19 cellular contexts compared by ENCODE assay signal in genomic region chr2:235695602-235695895, GRCh38.
DNase-seq lines count a peak whose midpoint lies in the region; ATAC-seq, FAIRE-seq and TF ChIP-seq lines count a peak whose summit lies in the region.
"Had no signal": no experiment of that assay in that cellular context is flagged by ENCODE, and none has a peak within 500 bp of the region (broad histone marks: within the 10 kb centered on the region; RNA-seq: fewer than 3 reads in every experiment).

No MANE protein-coding gene starts in this region.

- DNase-seq in natural killer cell treated with Interleukin-12 subunit alpha and Interleukin-12 subunit beta and Interleukin-15 and Interleukin-18, amount 100 ng/mL, for 72 hours (ENCODE audit: low spot score): peak; percentile 37
- no peak for DNase-seq in natural killer cell
- DNase-seq in kidney: peak; percentile 45
- DNase-seq in osteocyte (ENCODE audit: extremely low spot score, unreplicated experiment): no peak
- no peak for DNase-seq in activated T-helper 2 cell treated with anti-CD3 and anti-CD28 coated beads, Interferon-gamma antibody, Interleukin-2, Interleukin-4, amounts not matched to agents 10 μg/mL and 5 μg/mL and 100 μg/mL, durations not matched to agents 14 hours and 24 hours and 36 hours (ENCODE audit: low spot score)
- DNase-seq in smooth muscle cell (lab: John Stamatoyannopoulos, UW; ENCODE audit: unreplicated experiment): no peak
- DNase-seq in germinal center (ENCODE audit: low spot score): no peak
- DNase-seq: CD8-positive, alpha-beta T cell; GM23248; MM.1S; NCI-H1092 treated with DMSO at 0.1 percent for 48 hours; NCI-H2107; NCI-H774; OCI-M1; SHP77 had no signal

- no peak overlapping the region for H3K4me2 ChIP-seq in smooth muscle cell

- H3F3A ChIP-seq in smooth muscle cell (ENCODE audit: low read depth): no peaks in the 10 kb centered on the region

- H3K27ac ChIP-seq in kidney (ENCODE audit: low read depth in 2 of 2, low read length in 2 of 2) (no peak overlapping the region), smooth muscle cell (ENCODE audit: low read depth) (no peak overlapping the region)
- H3K27ac ChIP-seq: GM23248 had no signal

- intact Hi-C loops in natural killer cell (cut with micrococcal nuclease) (no loop called here), kidney (cut with DNase I) (no loop called here)
- intact Hi-C loops in activated T-helper 2 cell treated with anti-CD3 and anti-CD28 coated beads, Interferon-gamma antibody, Interleukin-2, Interleukin-4, amounts not matched to agents 10 μg/mL and 5 μg/mL and 100 μg/mL, durations not matched to agents 14 hours and 24 hours and 36 hours (cut with micrococcal nuclease): no loop called here

- FAIRE-seq in kidney (lab: Jason Lieb, UNC): no peak
- FAIRE-seq: A204.1, GM12891 had no signal

- H3K9ac ChIP-seq in kidney (ENCODE audit: low read length in 2 of 2): no peak overlapping the region
- no peak overlapping the region for H3K9ac ChIP-seq in smooth muscle cell (ENCODE audit: low read depth)
- H3K9ac ChIP-seq: GM23248 had no signal

- no peaks in the 10 kb centered on the region for H3K27me3 Mint-ChIP-seq in natural killer cell treated with Interleukin-12 subunit alpha and Interleukin-12 subunit beta and Interleukin-15 and Interleukin-18, amount 100 ng/mL, for 72 hours
- H3K27me3 Mint-ChIP-seq in natural killer cell (ENCODE audit: low read depth in 2 of 2) (no peaks in the 10 kb centered on the region), osteocyte (ENCODE audit: unreplicated experiment) (no peaks in the 10 kb centered on the region)
- no peaks in the 10 kb centered on the region for H3K27me3 Mint-ChIP-seq in activated T-helper 2 cell treated with anti-CD3 and anti-CD28 coated beads, Interferon-gamma antibody, Interleukin-2, Interleukin-4, amounts not matched to agents 10 μg/mL and 5 μg/mL and 100 μg/mL, durations not matched to agents 14 hours and 24 hours and 36 hours (ENCODE audit: low read depth)

- H3K9me3 ChIP-seq in kidney (ENCODE audit: control insufficient read depth in 1 of 2, low read length in 2 of 2) (no peaks in the 10 kb centered on the region), smooth muscle cell (replicated peaks; ENCODE audit: low read depth) (no peaks in the 10 kb centered on the region)

- no peak overlapping the region for H3K4me3 Mint-ChIP-seq in natural killer cell treated with Interleukin-12 subunit alpha and Interleukin-12 subunit beta and Interleukin-15 and Interleukin-18, amount 100 ng/mL, for 72 hours
- H3K4me3 Mint-ChIP-seq in natural killer cell: no peak overlapping the region
- no peak overlapping the region for H3K4me3 Mint-ChIP-seq in osteocyte (ENCODE audit: unreplicated experiment)
- no peak overlapping the region for H3K4me3 Mint-ChIP-seq in activated T-helper 2 cell treated with anti-CD3 and anti-CD28 coated beads, Interferon-gamma antibody, Interleukin-2, Interleukin-4, amounts not matched to agents 10 μg/mL and 5 μg/mL and 100 μg/mL, durations not matched to agents 14 hours and 24 hours and 36 hours (ENCODE audit: low read depth)
- H3K4me3 Mint-ChIP-seq: CD8-positive, alpha-beta T cell had no signal

- H3K4me1 ChIP-seq in kidney (ENCODE audit: control insufficient read depth in 1 of 2, insufficient read depth in 1 of 2, low read depth in 1 of 2, low read length in 2 of 2) (no peaks in the 10 kb centered on the region), smooth muscle cell (ENCODE audit: low read depth) (no peaks in the 10 kb centered on the region)

- WGBS in smooth muscle cell (ENCODE audit: low lambda C conversion rate): 92% methylated on average over 3 of the region's 3 CpGs

- no peaks in the 10 kb centered on the region for H3K9me3 Mint-ChIP-seq in natural killer cell treated with Interleukin-12 subunit alpha and Interleukin-12 subunit beta and Interleukin-15 and Interleukin-18, amount 100 ng/mL, for 72 hours
- H3K9me3 Mint-ChIP-seq in natural killer cell (no peaks in the 10 kb centered on the region), osteocyte (ENCODE audit: unreplicated experiment) (no peaks in the 10 kb centered on the region)
- no peaks in the 10 kb centered on the region for H3K9me3 Mint-ChIP-seq in activated T-helper 2 cell treated with anti-CD3 and anti-CD28 coated beads, Interferon-gamma antibody, Interleukin-2, Interleukin-4, amounts not matched to agents 10 μg/mL and 5 μg/mL and 100 μg/mL, durations not matched to agents 14 hours and 24 hours and 36 hours
- H3K9me3 Mint-ChIP-seq: CD8-positive, alpha-beta T cell had no signal

- H2AFZ ChIP-seq in smooth muscle cell (ENCODE audit: low read depth): no peak overlapping the region
- H2AFZ ChIP-seq: GM23248 had no signal

- H3K4me3 ChIP-seq in kidney (ENCODE audit: low read length in 2 of 2): no peak overlapping the region
- H3K4me3 ChIP-seq in smooth muscle cell: no peak overlapping the region
- H3K4me3 ChIP-seq: GM23248 had no signal

- peaks cover 4 to 22% of the 10 kb centered on the region in 2 donors for H3K4me1 Mint-ChIP-seq in natural killer cell treated with Interleukin-12 subunit alpha and Interleukin-12 subunit beta and Interleukin-15 and Interleukin-18, amount 100 ng/mL, for 72 hours (ENCODE audit: low read depth in 2 of 2)
- H3K4me1 Mint-ChIP-seq in natural killer cell (peaks cover 27 to 34% of the 10 kb centered on the region in 2 donors), osteocyte (ENCODE audit: unreplicated experiment) (peaks cover 30% of the 10 kb centered on the region)
- H3K4me1 Mint-ChIP-seq in activated T-helper 2 cell treated with anti-CD3 and anti-CD28 coated beads, Interferon-gamma antibody, Interleukin-2, Interleukin-4, amounts not matched to agents 10 μg/mL and 5 μg/mL and 100 μg/mL, durations not matched to agents 14 hours and 24 hours and 36 hours (ENCODE audit: low read depth): no peaks in the 10 kb centered on the region

- H3K79me2 ChIP-seq in smooth muscle cell (ENCODE audit: low read depth): peaks cover 37% of the 10 kb centered on the region

- no peak for ATAC-seq in natural killer cell treated with Interleukin-12 subunit alpha and Interleukin-12 subunit beta and Interleukin-15 and Interleukin-18, amount 100 ng/mL, for 72 hours
- no peak for ATAC-seq in natural killer cell
- no peak for ATAC-seq in HG02763 (IDR thresholded peaks at IDR 0.05; ENCODE audit: unreplicated experiment)
- ATAC-seq: CD8-positive, alpha-beta T cell; HCT116 had no signal

- H3K27ac Mint-ChIP-seq in natural killer cell treated with Interleukin-12 subunit alpha and Interleukin-12 subunit beta and Interleukin-15 and Interleukin-18, amount 100 ng/mL, for 72 hours: no peak overlapping the region
- H3K27ac Mint-ChIP-seq in natural killer cell: peak overlapping the region in 1 of 2 donors; percentile 11
- H3K27ac Mint-ChIP-seq in osteocyte (ENCODE audit: unreplicated experiment): peak overlapping the region; percentile 43
- no peak overlapping the region for H3K27ac Mint-ChIP-seq in activated T-helper 2 cell treated with anti-CD3 and anti-CD28 coated beads, Interferon-gamma antibody, Interleukin-2, Interleukin-4, amounts not matched to agents 10 μg/mL and 5 μg/mL and 100 μg/mL, durations not matched to agents 14 hours and 24 hours and 36 hours
- H3K27ac Mint-ChIP-seq: CD8-positive, alpha-beta T cell had no signal

- no peaks in the 10 kb centered on the region for H3K36me3 Mint-ChIP-seq in natural killer cell treated with Interleukin-12 subunit alpha and Interleukin-12 subunit beta and Interleukin-15 and Interleukin-18, amount 100 ng/mL, for 72 hours
- H3K36me3 Mint-ChIP-seq in natural killer cell (no peaks in the 10 kb centered on the region), osteocyte (ENCODE audit: unreplicated experiment) (no peaks in the 10 kb centered on the region)
- no peaks in the 10 kb centered on the region for H3K36me3 Mint-ChIP-seq in activated T-helper 2 cell treated with anti-CD3 and anti-CD28 coated beads, Interferon-gamma antibody, Interleukin-2, Interleukin-4, amounts not matched to agents 10 μg/mL and 5 μg/mL and 100 μg/mL, durations not matched to agents 14 hours and 24 hours and 36 hours (ENCODE audit: low read depth)
- H3K36me3 Mint-ChIP-seq: CD8-positive, alpha-beta T cell had no signal

- H4K20me1 ChIP-seq in smooth muscle cell (ENCODE audit: low read depth): peaks cover 100% of the 10 kb centered on the region

- no peaks in the 10 kb centered on the region for H3K27me3 ChIP-seq in smooth muscle cell (ENCODE audit: low read depth)

- TF ChIP-seq CTCF in natural killer cell (IDR thresholded peaks at IDR 0.05) (no peak), kidney (IDR thresholded peaks at IDR 0.05; ENCODE audit: borderline replicate concordance, extremely low read depth, insufficient read depth) (no peak), osteocyte (IDR thresholded peaks at IDR 0.05) (no peak), smooth muscle cell (IDR thresholded peaks at IDR 0.05; ENCODE audit: borderline replicate concordance, insufficient read depth, poor library complexity, severe bottlenecking) (no peak)

- H3K36me3 ChIP-seq in kidney (ENCODE audit: control insufficient read depth in 1 of 2, insufficient read depth in 2 of 2, low read length in 2 of 2) (no peaks in the 10 kb centered on the region), smooth muscle cell (ENCODE audit: low read depth) (no peaks in the 10 kb centered on the region)

Comparison
In these comparisons a context has a peak if more than half of its experiments do, and no peak if none do; other contexts are left out.
1. DNase-seq: peak in natural killer cell treated with Interleukin-12 subunit alpha and Interleukin-12 subunit beta and Interleukin-15 and Interleukin-18, amount 100 ng/mL, for 72 hours (single experiment) and kidney (single experiment); none in natural killer cell (single experiment), osteocyte (single experiment), activated T-helper 2 cell treated with anti-CD3 and anti-CD28 coated beads, Interferon-gamma antibody, Interleukin-2, Interleukin-4, amounts not matched to agents 10 μg/mL and 5 μg/mL and 100 μg/mL, durations not matched to agents 14 hours and 24 hours and 36 hours (single experiment), smooth muscle cell (single experiment) and germinal center (single experiment).